Comparison of ENCODE assay signal across 22 cellular contexts in the genomic region with DNA sequence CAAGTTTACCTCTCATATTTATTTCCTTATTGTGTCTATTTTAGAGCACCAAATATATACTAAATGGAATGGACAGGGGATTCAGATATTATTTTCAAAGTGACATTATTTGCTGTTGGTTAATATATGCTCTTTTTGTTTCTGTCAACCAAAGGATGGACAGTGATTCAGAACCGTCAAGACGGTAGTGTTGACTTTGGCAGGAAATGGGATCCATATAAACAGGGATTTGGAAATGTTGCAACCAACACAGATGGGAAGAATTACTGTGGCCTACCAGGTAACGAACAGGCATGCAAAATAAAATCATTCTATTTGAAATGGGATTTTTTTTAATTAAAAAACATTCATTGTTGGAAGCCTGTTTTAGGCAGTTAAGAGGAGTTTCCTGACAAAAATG. TPM values are rescaled to one million over a fixed set of nuclear protein-coding genes. Genes with fewer than 3 reads are reported as not detected.
DNase-seq lines count a peak whose midpoint lies in the region; ATAC-seq, FAIRE-seq and TF ChIP-seq lines count a peak whose summit lies in the region.
"Had no signal": no experiment of that assay in that cellular context is flagged by ENCODE, and none has a peak within 500 bp of the region (broad histone marks: within the 10 kb centered on the region; RNA-seq: fewer than 3 reads in every experiment).

No MANE protein-coding gene starts in this region.

- POLR2A ChIA-PET in HepG2 (lab: Yijun Ruan, JAX): interaction anchor here (0.9 to 2.5 kb wide), 6 partner anchors 8 to 44 kb away, joined by 3 to 5 read pairs (median 4); a partner anchor contains a TSS

- no peak for FAIRE-seq in HepG2 (lab: Jason Lieb, UNC)
- FAIRE-seq: D721Med, GM12892, GM18507 had no signal

- H3K4me3 ChIP-seq in RWPE2 (ENCODE audit: severe bottlenecking) (no peak overlapping the region), HepG2 (replicated peaks in 1 of 3; ENCODE audit: insufficient read depth in 1 of 3, low read depth in 2 of 3, low read length in 3 of 3) (no peak overlapping the region)
- H3K4me3 ChIP-seq: BLaER1 treated with 17β-estradiol and CSF1 and Interleukin-3, amounts not matched to agents 10 nM and 100 nM; PC-9; SJCRH30 had no signal

- H3K4me1 ChIP-seq in RWPE2 (ENCODE audit: insufficient read depth, poor library complexity, severe bottlenecking) (peaks cover 18% of the 10 kb centered on the region), HepG2 (ENCODE audit: insufficient read depth, low read length) (peaks cover 12% of the 10 kb centered on the region)
- H3K4me1 ChIP-seq: BLaER1 treated with 17β-estradiol and CSF1 and Interleukin-3, amounts not matched to agents 10 nM and 100 nM; SJCRH30 had no signal

- TF ChIP-seq RAD21 in HepG2 (CRISPR knock-in tag; IDR thresholded peaks at IDR 0.05): no peak

- no peaks in the 10 kb centered on the region for H3K9me3 ChIP-seq in RWPE2 (ENCODE audit: severe bottlenecking)
- no peaks in the 10 kb centered on the region for H3K9me3 ChIP-seq in HepG2 (ENCODE audit: low read length)
- H3K9me3 ChIP-seq: BLaER1 treated with 17β-estradiol and CSF1 and Interleukin-3, amounts not matched to agents 10 nM and 100 nM; SJCRH30 had no signal

- no peak for TF ChIP-seq POLR2A in HepG2 (IDR thresholded peaks at IDR 0.05; ENCODE audit: insufficient read depth in 1 of 2, low read depth in 2 of 2, low read length in 2 of 2)

- no TSS peak for BruUV-seq in HepG2 (replicated peaks; lab: Mats Ljungman, UMichigan)

- 69% methylated on average over 3 of the region's 3 CpGs for WGBS in HepG2 (ENCODE audit: low lambda C conversion rate)

- H3K4me2 ChIP-seq in HepG2 (ENCODE audit: low read depth, low read length): no peak overlapping the region
- H3K4me2 ChIP-seq: BLaER1 treated with 17β-estradiol and CSF1 and Interleukin-3, amounts not matched to agents 10 nM and 100 nM; PC-9 had no signal

- no peak overlapping the region for H3K9ac ChIP-seq in HepG2 (ENCODE audit: insufficient read depth, low read depth, low read length)
- H3K9ac ChIP-seq: BLaER1 treated with 17β-estradiol and CSF1 and Interleukin-3, amounts not matched to agents 10 nM and 100 nM had no signal

- in situ Hi-C loops in HepG2 (cut with HindIII; ENCODE audit: extremely low pct_ligation_motif_present, low pct_unique_long_range_greater_than_20kb): no loop called here

- no peaks in the 10 kb centered on the region for H3K79me2 ChIP-seq in HepG2 (ENCODE audit: insufficient read depth, low read length)

- no peaks in the 10 kb centered on the region for H4K20me1 ChIP-seq in HepG2 (ENCODE audit: insufficient read depth, low read length)
- H4K20me1 ChIP-seq: BLaER1 treated with 17β-estradiol and CSF1 and Interleukin-3, amounts not matched to agents 10 nM and 100 nM had no signal

- ATAC-seq in RWPE2 (ENCODE audit: low read depth) (peak; percentile 82), HepG2 (no peak)
- ATAC-seq: CD8-positive, alpha-beta T cell had no signal

- H3K27ac ChIP-seq in RWPE2 (ENCODE audit: poor library complexity, severe bottlenecking) (no peak overlapping the region), HepG2 (ENCODE audit: extremely low read length, insufficient read depth, low read length) (no peak overlapping the region)
- H3K27ac ChIP-seq: BLaER1 treated with 17β-estradiol and CSF1 and Interleukin-3, amounts not matched to agents 10 nM and 100 nM; PC-9; SJCRH30 had no signal

- no peak overlapping the region for H2AFZ ChIP-seq in HepG2 (ENCODE audit: low read length)
- H2AFZ ChIP-seq: PC-9 had no signal

- DNase-seq in HCEC 1CT (peak; percentile 3), RWPE2 (ENCODE audit: low spot score) (no peak), HepG2 (ENCODE audit: low spot score) (no peak), anterior cingulate cortex (lab: John Stamatoyannopoulos, UW) (no peak)
- no peak for DNase-seq in activated CD8-positive, alpha-beta memory T cell treated with anti-CD3 and anti-CD28 coated beads, Interleukin-2, amount 50 U/mL, for 4 hours
- DNase-seq in stimulated activated CD8-positive, alpha-beta memory T cell treated with anti-CD3 and anti-CD28 coated beads, Interleukin-4, amount 100 ng/mL, for 48 hours: no peak
- DNase-seq: CD8-positive, alpha-beta T cell; DMS79; GOT3; KG1; NCI-H1417; NCI-H187 treated with DMSO at 0.1 percent for 48 hours; NCI-H2227 treated with DMSO at 0.1 percent for 48 hours; NCI-H510A treated with DMSO at 0.1 percent for 48 hours; NCI-H82; PC-9; SJCRH30 had no signal

- TF ChIP-seq CTCF in RWPE2 (IDR thresholded peaks at IDR 0.05; ENCODE audit: poor library complexity, severe bottlenecking): no peak
- TF ChIP-seq CTCF in HepG2 (CRISPR knock-in tag; IDR thresholded peaks at IDR 0.05): no peak

- no peaks in the 10 kb centered on the region for H3K27me3 ChIP-seq in RWPE2 (ENCODE audit: insufficient read depth, poor library complexity, severe bottlenecking)
- no peaks in the 10 kb centered on the region; a peak in 1 of 5 replicates for H3K27me3 ChIP-seq in HepG2 (ENCODE audit: control insufficient read depth in 1 of 2, insufficient read depth in 2 of 2, low read length in 2 of 2)
- H3K27me3 ChIP-seq: BLaER1 treated with 17β-estradiol and CSF1 and Interleukin-3, amounts not matched to agents 10 nM and 100 nM; SJCRH30 had no signal

- intact Hi-C loops in HepG2 (cut with micrococcal nuclease; ENCODE audit: unreplicated experiment): no loop called here

- CTCF ChIA-PET in HepG2 (lab: Yijun Ruan, JAX; ENCODE audit: low intra/inter-chr PET ratio, low total read pairs): no interaction called here

- H3K36me3 ChIP-seq in RWPE2 (ENCODE audit: low read depth): no peaks in the 10 kb centered on the region
- H3K36me3 ChIP-seq in HepG2 (replicated peaks in 1 of 2; ENCODE audit: control insufficient read depth in 1 of 2, insufficient read depth in 2 of 2, low read length in 2 of 2): peaks cover 0 to 4% of the 10 kb centered on the region in 2 experiments; a peak in 1 of 5 replicates
- H3K36me3 ChIP-seq: BLaER1 treated with 17β-estradiol and CSF1 and Interleukin-3, amounts not matched to agents 10 nM and 100 nM; SJCRH30 had no signal

- TF ChIP-seq EP300 in HepG2 (IDR thresholded peaks at IDR 0.05; ENCODE audit: low read depth in 2 of 2, low read length in 2 of 2): no peak
- TF ChIP-seq EP300 in HepG2 (CRISPR knock-in tag; IDR thresholded peaks at IDR 0.05; ENCODE audit: borderline replicate concordance): no peak

RNA-seq across cellular contexts. Expression of a gene that starts 6.2 kb away (rescaled TPM):
- 408 and 784 TPM in 2 replicates for total RNA-seq in HepG2 (2016; rRNA removed; fragmentation: Illumina TruSeq; extraction: Trizol)
- total RNA-seq in HepG2 (2016; cell fraction: cytosol; rRNA removed; fragmentation: Illumina TruSeq; extraction: Trizol; ENCODE audit: low read depth): 56.7 and 69.7 TPM in 2 replicates
- total RNA-seq in HepG2 (2016; cell fraction: insoluble cytoplasmic fraction; rRNA removed; fragmentation: Illumina TruSeq; extraction: Trizol): 374 and 784 TPM in 2 replicates
- 96.6 and 132 TPM in 2 replicates for total RNA-seq in HepG2 (2016; cell fraction: membrane; rRNA removed; fragmentation: Illumina TruSeq; extraction: Trizol)
- total RNA-seq in HepG2 (2016; cell fraction: nucleus; rRNA removed; fragmentation: Illumina TruSeq; extraction: Trizol): 538 and 629 TPM in 2 replicates
- 226 and 273 TPM in 2 replicates for polyA plus RNA-seq in HepG2 (2011; rRNA removed)
- 107 and 238 TPM in 2 replicates for polyA plus RNA-seq in HepG2 (2011; cell fraction: cytosol; rRNA removed)
- 60.1 and 85.7 TPM in 2 replicates for polyA plus RNA-seq in HepG2 (2011; cell fraction: nucleus; rRNA removed)
- 449 and 489 TPM in 2 replicates for polyA plus RNA-seq in HepG2 (2012)
- 53.8 and 63.1 TPM in 2 replicates for polyA plus RNA-seq in HepG2 (2016; cell fraction: cytosol; fragmentation: Illumina TruSeq; extraction: Trizol; ENCODE audit: low read depth)
- 379 and 391 TPM in 2 replicates for polyA plus RNA-seq in HepG2 (2016; cell fraction: insoluble cytoplasmic fraction; fragmentation: Illumina TruSeq; extraction: Trizol; ENCODE audit: low read depth)
- polyA plus RNA-seq in HepG2 (2016; cell fraction: membrane; fragmentation: Illumina TruSeq; extraction: Trizol; ENCODE audit: low read depth): 70.9 and 94.9 TPM in 2 replicates
- polyA plus RNA-seq in HepG2 (2016; cell fraction: nucleus; fragmentation: Illumina TruSeq; extraction: Trizol; ENCODE audit: insufficient read depth, low read depth): 850 and 880 TPM in 2 replicates
- polyA minus RNA-seq in HepG2 (2011; rRNA and poly(A)+ RNA removed; ENCODE audit: low replicate concordance): 57.2 TPM in 1 of 2 replicates, not detected in the other
- polyA minus RNA-seq in HepG2 (2011; cell fraction: cytosol; rRNA and poly(A)+ RNA removed): 69.4 and 146 TPM in 2 replicates
- 65.9 and 110 TPM in 2 replicates for polyA minus RNA-seq in HepG2 (2011; cell fraction: nucleus; rRNA and poly(A)+ RNA removed)
- total RNA-seq: A673; CD8-positive, alpha-beta T cell; PC-9; SJCRH30 had no signal

RNA-seq across cellular contexts. Expression of a gene that starts 18.8 kb away (rescaled TPM):
- 110 and 177 TPM in 2 replicates for total RNA-seq in HepG2 (2016; rRNA removed; fragmentation: Illumina TruSeq; extraction: Trizol)
- 15.5 and 18.0 TPM in 2 replicates for total RNA-seq in HepG2 (2016; cell fraction: cytosol; rRNA removed; fragmentation: Illumina TruSeq; extraction: Trizol; ENCODE audit: low read depth)
- total RNA-seq in HepG2 (2016; cell fraction: insoluble cytoplasmic fraction; rRNA removed; fragmentation: Illumina TruSeq; extraction: Trizol): 117 and 184 TPM in 2 replicates
- total RNA-seq in HepG2 (2016; cell fraction: membrane; rRNA removed; fragmentation: Illumina TruSeq; extraction: Trizol): 30.7 and 37.3 TPM in 2 replicates
- total RNA-seq in HepG2 (2016; cell fraction: nucleus; rRNA removed; fragmentation: Illumina TruSeq; extraction: Trizol): 71.1 and 72.1 TPM in 2 replicates
- 63.2 and 77.3 TPM in 2 replicates for polyA plus RNA-seq in HepG2 (2011; rRNA removed)
- 41.6 and 48.8 TPM in 2 replicates for polyA plus RNA-seq in HepG2 (2011; cell fraction: cytosol; rRNA removed)
- polyA plus RNA-seq in HepG2 (2011; cell fraction: nucleus; rRNA removed): 44.8 and 48.6 TPM in 2 replicates
- 49.6 and 59.5 TPM in 2 replicates for polyA plus RNA-seq in HepG2 (2012)
- polyA plus RNA-seq in HepG2 (2016; cell fraction: cytosol; fragmentation: Illumina TruSeq; extraction: Trizol; ENCODE audit: low read depth): 13.7 and 18.4 TPM in 2 replicates
- polyA plus RNA-seq in HepG2 (2016; cell fraction: insoluble cytoplasmic fraction; fragmentation: Illumina TruSeq; extraction: Trizol; ENCODE audit: low read depth): 142 and 150 TPM in 2 replicates
- polyA plus RNA-seq in HepG2 (2016; cell fraction: membrane; fragmentation: Illumina TruSeq; extraction: Trizol; ENCODE audit: low read depth): 18.9 and 20.9 TPM in 2 replicates
- polyA plus RNA-seq in HepG2 (2016; cell fraction: nucleus; fragmentation: Illumina TruSeq; extraction: Trizol; ENCODE audit: insufficient read depth, low read depth): 82.5 and 87.2 TPM in 2 replicates
- polyA minus RNA-seq in HepG2 (2011; rRNA and poly(A)+ RNA removed; ENCODE audit: low replicate concordance): 54.9 and 71.4 TPM in 2 replicates
- 33.8 and 40.5 TPM in 2 replicates for polyA minus RNA-seq in HepG2 (2011; cell fraction: cytosol; rRNA and poly(A)+ RNA removed)
- 50.3 and 76.6 TPM in 2 replicates for polyA minus RNA-seq in HepG2 (2011; cell fraction: nucleus; rRNA and poly(A)+ RNA removed)

RNA-seq across cellular contexts. Expression of a gene that starts 21.5 kb away (rescaled TPM):
- 743 and 1,523 TPM in 2 replicates for total RNA-seq in HepG2 (2016; rRNA removed; fragmentation: Illumina TruSeq; extraction: Trizol)
- 63.8 and 68.9 TPM in 2 replicates for total RNA-seq in HepG2 (2016; cell fraction: cytosol; rRNA removed; fragmentation: Illumina TruSeq; extraction: Trizol; ENCODE audit: low read depth)
- total RNA-seq in HepG2 (2016; cell fraction: insoluble cytoplasmic fraction; rRNA removed; fragmentation: Illumina TruSeq; extraction: Trizol): 698 and 1,531 TPM in 2 replicates
- total RNA-seq in HepG2 (2016; cell fraction: membrane; rRNA removed; fragmentation: Illumina TruSeq; extraction: Trizol): 131 and 151 TPM in 2 replicates
- total RNA-seq in HepG2 (2016; cell fraction: nucleus; rRNA removed; fragmentation: Illumina TruSeq; extraction: Trizol): 1,165 and 1,343 TPM in 2 replicates
- polyA plus RNA-seq in HepG2 (2011; rRNA removed): 640 and 755 TPM in 2 replicates
- 361 and 711 TPM in 2 replicates for polyA plus RNA-seq in HepG2 (2011; cell fraction: cytosol; rRNA removed)
- polyA plus RNA-seq in HepG2 (2011; cell fraction: nucleus; rRNA removed): 219 and 306 TPM in 2 replicates
- polyA plus RNA-seq in HepG2 (2012): 1,090 and 1,341 TPM in 2 replicates
- 52.4 and 61.1 TPM in 2 replicates for polyA plus RNA-seq in HepG2 (2016; cell fraction: cytosol; fragmentation: Illumina TruSeq; extraction: Trizol; ENCODE audit: low read depth)
- 573 and 576 TPM in 2 replicates for polyA plus RNA-seq in HepG2 (2016; cell fraction: insoluble cytoplasmic fraction; fragmentation: Illumina TruSeq; extraction: Trizol; ENCODE audit: low read depth)
- 76.3 and 93.7 TPM in 2 replicates for polyA plus RNA-seq in HepG2 (2016; cell fraction: membrane; fragmentation: Illumina TruSeq; extraction: Trizol; ENCODE audit: low read depth)
- polyA plus RNA-seq in HepG2 (2016; cell fraction: nucleus; fragmentation: Illumina TruSeq; extraction: Trizol; ENCODE audit: insufficient read depth, low read depth): 1,268 and 1,352 TPM in 2 replicates
- 0.40 and 296 TPM in 2 replicates for polyA minus RNA-seq in HepG2 (2011; rRNA and poly(A)+ RNA removed; ENCODE audit: low replicate concordance)
- 327 and 562 TPM in 2 replicates for polyA minus RNA-seq in HepG2 (2011; cell fraction: cytosol; rRNA and poly(A)+ RNA removed)
- polyA minus RNA-seq in HepG2 (2011; cell fraction: nucleus; rRNA and poly(A)+ RNA removed): 245 and 404 TPM in 2 replicates
- total RNA-seq: A673; CD8-positive, alpha-beta T cell; PC-9; SJCRH30 had no signal

RNA-seq across cellular contexts. Expression of a gene that starts 43.4 kb away (rescaled TPM):
- 1,495 and 2,423 TPM in 2 replicates for total RNA-seq in HepG2 (2016; rRNA removed; fragmentation: Illumina TruSeq; extraction: Trizol)
- total RNA-seq in HepG2 (2016; cell fraction: cytosol; rRNA removed; fragmentation: Illumina TruSeq; extraction: Trizol; ENCODE audit: low read depth): 401 and 461 TPM in 2 replicates
- 1,449 and 2,438 TPM in 2 replicates for total RNA-seq in HepG2 (2016; cell fraction: insoluble cytoplasmic fraction; rRNA removed; fragmentation: Illumina TruSeq; extraction: Trizol)
- 624 and 702 TPM in 2 replicates for total RNA-seq in HepG2 (2016; cell fraction: membrane; rRNA removed; fragmentation: Illumina TruSeq; extraction: Trizol)
- total RNA-seq in HepG2 (2016; cell fraction: nucleus; rRNA removed; fragmentation: Illumina TruSeq; extraction: Trizol): 2,130 and 2,392 TPM in 2 replicates
- polyA plus RNA-seq in HepG2 (2011; rRNA removed): 1,030 and 1,037 TPM in 2 replicates
- 571 and 1,106 TPM in 2 replicates for polyA plus RNA-seq in HepG2 (2011; cell fraction: cytosol; rRNA removed)
- polyA plus RNA-seq in HepG2 (2011; cell fraction: nucleus; rRNA removed): 235 and 339 TPM in 2 replicates
- 1,249 and 1,529 TPM in 2 replicates for polyA plus RNA-seq in HepG2 (2012)
- 421 and 430 TPM in 2 replicates for polyA plus RNA-seq in HepG2 (2016; cell fraction: cytosol; fragmentation: Illumina TruSeq; extraction: Trizol; ENCODE audit: low read depth)
- 1,324 and 1,381 TPM in 2 replicates for polyA plus RNA-seq in HepG2 (2016; cell fraction: insoluble cytoplasmic fraction; fragmentation: Illumina TruSeq; extraction: Trizol; ENCODE audit: low read depth)
- 463 and 496 TPM in 2 replicates for polyA plus RNA-seq in HepG2 (2016; cell fraction: membrane; fragmentation: Illumina TruSeq; extraction: Trizol; ENCODE audit: low read depth)
- 2,640 and 2,884 TPM in 2 replicates for polyA plus RNA-seq in HepG2 (2016; cell fraction: nucleus; fragmentation: Illumina TruSeq; extraction: Trizol; ENCODE audit: insufficient read depth, low read depth)
- 0.72 and 295 TPM in 2 replicates for polyA minus RNA-seq in HepG2 (2011; rRNA and poly(A)+ RNA removed; ENCODE audit: low replicate concordance)
- 285 and 453 TPM in 2 replicates for polyA minus RNA-seq in HepG2 (2011; cell fraction: cytosol; rRNA and poly(A)+ RNA removed)
- polyA minus RNA-seq in HepG2 (2011; cell fraction: nucleus; rRNA and poly(A)+ RNA removed): 263 and 473 TPM in 2 replicates
- total RNA-seq: A673; CD8-positive, alpha-beta T cell; PC-9; SJCRH30 had no signal
